8 cellular contexts compared by ENCODE assay signal in genomic region chr9:92292338-92293074, GRCh38. TPM values are rescaled to one million over a fixed set of nuclear protein-coding genes. Genes with fewer than 3 reads are reported as not detected.
DNase-seq lines count a peak whose midpoint lies in the region; ATAC-seq and TF ChIP-seq lines count a peak whose summit lies in the region.

No MANE protein-coding gene starts in this region.

- H3K4me3 ChIP-seq in GM06990 (replicated peaks; ENCODE audit: low read depth, low read length) (peak overlapping the region; percentile 96), endocrine pancreas (ENCODE audit: control insufficient read depth, insufficient read depth, low read length) (peak overlapping the region; percentile 100), neuronal stem cell (ENCODE audit: low read length in 2 of 2) (peak overlapping the region; percentile 14 to 72)

- no peak overlapping the region for H3K4ac ChIP-seq in neuronal stem cell (ENCODE audit: low read length)

- no peak overlapping the region for H4K8ac ChIP-seq in neuronal stem cell (ENCODE audit: low read depth, low read length)

- peaks cover 3% of the 10 kb centered on the region for H3K36me3 ChIP-seq in GM06990 (ENCODE audit: control insufficient read depth, insufficient read depth, low read length)
- H3K36me3 ChIP-seq in endocrine pancreas (ENCODE audit: control insufficient read depth, insufficient read depth, low read length), result no peaks in the 10 kb centered on the region
- H3K36me3 ChIP-seq in neuronal stem cell (replicated peaks in 1 of 2; ENCODE audit: control insufficient read depth in 2 of 2, insufficient read depth in 2 of 2, low read length in 2 of 2), result peaks cover 4 to 58% of the 10 kb centered on the region in 2 donors

- no peak overlapping the region for H2BK120ac ChIP-seq in neuronal stem cell (ENCODE audit: low read depth, low read length)

- H3K23ac ChIP-seq in neuronal stem cell (ENCODE audit: low read depth, low read length, poor library complexity), result no peak overlapping the region

- no peak overlapping the region for H2AFZ ChIP-seq in neuronal stem cell (ENCODE audit: low read length)

- no peak overlapping the region for H4K91ac ChIP-seq in neuronal stem cell (ENCODE audit: low read depth, low read length, poor library complexity)

- TF ChIP-seq CTCF in GM06990 (IDR thresholded peaks at IDR 0.05; ENCODE audit: insufficient read depth, low read length, poor library complexity, severe bottlenecking), result no peak

- H2BK5ac ChIP-seq in neuronal stem cell (ENCODE audit: low read length), result no peak overlapping the region

- H3K14ac ChIP-seq in neuronal stem cell (ENCODE audit: low read length), result no peak overlapping the region

- H3K4me1 ChIP-seq in endocrine pancreas (ENCODE audit: control insufficient read depth, insufficient read depth, low read length), result peaks cover 10% of the 10 kb centered on the region
- H3K4me1 ChIP-seq in neuronal stem cell (ENCODE audit: control insufficient read depth in 2 of 2, insufficient read depth in 1 of 2, low read depth in 1 of 2, low read length in 2 of 2), result peaks cover 7 to 9% of the 10 kb centered on the region in 2 donors

- WGBS in neuronal stem cell (ENCODE audit: extremely low coverage in 2 of 2, insufficient read length in 2 of 2, insufficient replicate concordance in 1 of 2), 2 donors, result 100% methylated on average over 3 of the region's 8 CpGs; no CpG with 5 or more reads in 1 of the 2 donors

- H3K9ac ChIP-seq in endocrine pancreas (ENCODE audit: control insufficient read depth, insufficient read depth, low read length) (peak overlapping the region; percentile 8), neuronal stem cell (ENCODE audit: low read depth, low read length, poor library complexity) (peak overlapping the region; percentile 72)

- ATAC-seq in HG02678 (IDR thresholded peaks at IDR 0.05; ENCODE audit: unreplicated experiment), result no peak
- ATAC-seq in GM18907 (IDR thresholded peaks at IDR 0.05; ENCODE audit: unreplicated experiment), result no peak
- ATAC-seq in GM21447 (IDR thresholded peaks at IDR 0.05; ENCODE audit: unreplicated experiment), result no peak

- no peak overlapping the region for H2BK12ac ChIP-seq in neuronal stem cell (ENCODE audit: low read length)

- H2AK5ac ChIP-seq in neuronal stem cell (ENCODE audit: low read depth, low read length), result no peak overlapping the region

- no peak overlapping the region for H2BK15ac ChIP-seq in neuronal stem cell (ENCODE audit: low read length)

- H3K18ac ChIP-seq in neuronal stem cell (ENCODE audit: low read length), result no peak overlapping the region

- H3K27me3 ChIP-seq in GM06990 (replicated peaks; ENCODE audit: control insufficient read depth, insufficient read depth, low read length) (no peaks in the 10 kb centered on the region), endocrine pancreas (ENCODE audit: control insufficient read depth, insufficient read depth, low read length) (no peaks in the 10 kb centered on the region), neuronal stem cell (ENCODE audit: control insufficient read depth in 3 of 3, insufficient read depth in 3 of 3, low read depth in 1 of 3, low read length in 3 of 3) (no peaks in the 10 kb centered on the region)

- peaks cover 3% of the 10 kb centered on the region for H3K79me1 ChIP-seq in neuronal stem cell (ENCODE audit: low read depth, low read length)

- H3K27ac ChIP-seq in neuronal stem cell (replicated peaks; ENCODE audit: low read length), result no peak overlapping the region

- H3K9me3 ChIP-seq in endocrine pancreas (ENCODE audit: control insufficient read depth, low read length) (no peaks in the 10 kb centered on the region), neuronal stem cell (replicated peaks in 1 of 2; ENCODE audit: control insufficient read depth in 2 of 2, insufficient read depth in 1 of 2, low read depth in 1 of 2, low read length in 2 of 2) (peaks cover 0 to 9% of the 10 kb centered on the region in 2 donors)

- DNase-seq in GM06990 (ENCODE audit: extremely low read depth, insufficient read length) (no peak), NCI-H69 (lab: John Stamatoyannopoulos, UW) (peak; percentile 25), neuronal stem cell (ENCODE audit: low spot score) (no peak), AG20443 (ENCODE audit: low spot score) (no peak)

- peak overlapping the region; percentile 36 for H3K4me2 ChIP-seq in neuronal stem cell (ENCODE audit: insufficient read depth, low read length, poor library complexity, severe bottlenecking)

RNA-seq across cellular contexts. Expression of gene IARS1, which starts 1.0 kb away (rescaled TPM):
- polyA plus RNA-seq in neuronal stem cell (2013, experiment 1 of 2), result 57.0 TPM
- polyA plus RNA-seq in neuronal stem cell (2013, experiment 2 of 2), result 57.5 TPM

RNA-seq across cellular contexts. Expression of gene NOL8, which starts 32.6 kb away (rescaled TPM):
- 26.8 TPM for polyA plus RNA-seq in neuronal stem cell (2013, experiment 1 of 2)
- polyA plus RNA-seq in neuronal stem cell (2013, experiment 2 of 2), result 29.3 TPM

RNA-seq across cellular contexts. Expression of gene CENPP, which starts 33.2 kb away (rescaled TPM):
- 12.4 TPM for polyA plus RNA-seq in neuronal stem cell (2013, experiment 1 of 2)
- polyA plus RNA-seq in neuronal stem cell (2013, experiment 2 of 2), result 12.7 TPM

Comparison
In these comparisons a context has a peak if more than half of its experiments do, and no peak if none do; other contexts are left out.
1. H3K4me3 ChIP-seq: peak in every context shown above with its lines; median percentile 100 in endocrine pancreas; 96 in GM06990; 43 in neuronal stem cell.